ENCODE assay signal across 7 cellular contexts in genomic region chr2:71157124-71157802, GRCh38. TPM values are rescaled to one million over a fixed set of nuclear protein-coding genes. Genes with fewer than 3 reads are reported as not detected.
A peak's percentile ranks its signal among the peaks of the same experiment; 100 is the strongest.
DNase-seq lines count a peak whose midpoint lies in the region; TF ChIP-seq lines count a peak whose summit lies in the region.

No MANE protein-coding gene starts in this region.

- no peak overlapping the region for H3K4me2 ChIP-seq in mammary epithelial cell (ENCODE audit: insufficient read depth, low read depth, low read length)

- H4K20me1 ChIP-seq in mammary epithelial cell (ENCODE audit: insufficient read depth, low read length), result no peaks in the 10 kb centered on the region

- H3K27ac ChIP-seq in WERI-Rb-1, result no peak overlapping the region
- no peak overlapping the region for H3K27ac ChIP-seq in mammary epithelial cell (ENCODE audit: insufficient read depth, low read depth, low read length)

- no peaks in the 10 kb centered on the region for H3K9me3 ChIP-seq in WERI-Rb-1 (ENCODE audit: severe bottlenecking)
- no peaks in the 10 kb centered on the region for H3K9me3 ChIP-seq in mammary epithelial cell (replicated peaks; ENCODE audit: insufficient read depth, low read length)

- WGBS in mammary epithelial cell (ENCODE audit: low coverage, missing lambda C conversion rate), result 8% methylated on average over 7 of the region's 16 CpGs

- no peaks in the 10 kb centered on the region for H3K36me3 ChIP-seq in WERI-Rb-1
- H3K36me3 ChIP-seq in mammary epithelial cell (ENCODE audit: insufficient read depth, low read length), result no peaks in the 10 kb centered on the region
- H3K36me3 ChIP-seq in kidney epithelial cell (ENCODE audit: control insufficient read depth, insufficient read depth, low read length), result no peaks in the 10 kb centered on the region

- no peak overlapping the region for H3K4me3 ChIP-seq in WERI-Rb-1 (ENCODE audit: low read depth, low read length)
- no peak overlapping the region for H3K4me3 ChIP-seq in mammary epithelial cell (replicated peaks in 1 of 3; ENCODE audit: insufficient read depth in 1 of 3, low read depth in 2 of 3, low read length in 3 of 3)
- no peak overlapping the region for H3K4me3 ChIP-seq in kidney epithelial cell (ENCODE audit: low read depth, low read length)

- no peaks in the 10 kb centered on the region for H3K4me1 ChIP-seq in mammary epithelial cell (ENCODE audit: insufficient read depth, low read length)

- TF ChIP-seq CTCF in GM12874 (IDR thresholded peaks at IDR 0.05; ENCODE audit: insufficient read depth, low read depth, low read length) (peak; percentile 82), LNCAP (IDR thresholded peaks at IDR 0.05) (peak; percentile 65), WERI-Rb-1 (IDR thresholded peaks at IDR 0.05; ENCODE audit: low read depth, low read length) (peak; percentile 93), mammary epithelial cell (conservative IDR thresholded peaks at IDR 0.05 in 1 of 2, IDR thresholded peaks at IDR 0.05 in 1 of 2; ENCODE audit: extremely low read depth in 1 of 2, insufficient read depth in 1 of 2, low read depth in 1 of 2, low read length in 2 of 2) (peak; percentile 66 to 79), kidney epithelial cell (IDR thresholded peaks at IDR 0.05; ENCODE audit: insufficient read depth, low read length, poor library complexity, severe bottlenecking) (peak; percentile 65)

- H3K27me3 ChIP-seq in WERI-Rb-1 (ENCODE audit: insufficient read depth, low read depth, severe bottlenecking) (no peaks in the 10 kb centered on the region), mammary epithelial cell (ENCODE audit: insufficient read depth, low read length) (no peaks in the 10 kb centered on the region), kidney epithelial cell (ENCODE audit: control insufficient read depth, insufficient read depth, low read length) (peaks cover 19% of the 10 kb centered on the region)

- H2AFZ ChIP-seq in mammary epithelial cell (ENCODE audit: low read depth, low read length), result peak overlapping the region; percentile 31

- dilution Hi-C loops in mammary epithelial cell (cut with HindIII; ENCODE audit: low sequenced_read_pairs), result no loop called here

- peak; percentile 86 for DNase-seq in WERI-Rb-1
- no peak for DNase-seq in mammary epithelial cell
- DNase-seq in kidney epithelial cell (ENCODE audit: low read depth), result no peak
- DNase-seq in stimulated activated CD4-positive, alpha-beta T cell treated with anti-CD3 and anti-CD28 coated beads, Interleukin-1b, Interleukin-23, amount 100 ng/mL, for 4 hours (ENCODE audit: low read depth in 2 of 2), result peak; percentile 48 to 51
- no peak for DNase-seq in dedifferentiated amniotic fluid mesenchymal stem cell (ENCODE audit: extremely low spot score)

- H3K79me2 ChIP-seq in mammary epithelial cell (ENCODE audit: insufficient read depth, low read length), result no peaks in the 10 kb centered on the region

- intact Hi-C loops in mammary epithelial cell (cut with micrococcal nuclease), result loop anchor here (1.0 to 5.0 kb wide), 3 partner anchors 126 to 353 kb away; no protein-coding TSS in a partner anchor

- CTCF ChIA-PET in mammary epithelial cell (lab: Charles Lee; ENCODE audit: low non-redundant PET), result no interaction called here

- in situ Hi-C loops in mammary epithelial cell (cut with MboI; ENCODE audit: low sequenced_read_pairs in 2 of 2), result no loop called here

- no TSS peak for BruUV-seq in mammary epithelial cell (replicated peaks; lab: Mats Ljungman, UMichigan)

- no peak overlapping the region for H3K9ac ChIP-seq in mammary epithelial cell (ENCODE audit: insufficient read depth, low read length)

RNA-seq across cellular contexts. Expression of gene MPHOSPH10, which starts 26.8 kb away (rescaled TPM):
- total RNA-seq in mammary epithelial cell (10 to 100 TPM; 10.5 to 28.1 TPM), kidney epithelial cell (17.5 and 25.9 TPM in 2 replicates)
- polyA plus RNA-seq in mammary epithelial cell, result 9.2 TPM
- polyA minus RNA-seq in mammary epithelial cell, result 30.1 TPM

RNA-seq across cellular contexts. Expression of gene MCEE, which starts 27.2 kb away (rescaled TPM):
- total RNA-seq in mammary epithelial cell (1 to 10 TPM; 7.0 to 9.3 TPM), kidney epithelial cell (2.7 and 6.7 TPM in 2 replicates)
- 4.6 TPM for polyA plus RNA-seq in mammary epithelial cell
- polyA minus RNA-seq in mammary epithelial cell, result 28.9 TPM

Comparison
In these comparisons a context has a peak if more than half of its experiments do, and no peak if none do; other contexts are left out.
1. DNase-seq: peak in WERI-Rb-1 (single experiment) and stimulated activated CD4-positive, alpha-beta T cell treated with anti-CD3 and anti-CD28 coated beads, Interleukin-1b, Interleukin-23, amount 100 ng/mL, for 4 hours (2 of 2); none in mammary epithelial cell (single experiment), kidney epithelial cell (single experiment) and dedifferentiated amniotic fluid mesenchymal stem cell (single experiment).
2. Peak in every context shown above with its lines, with median percentiles within 50 percentile points of each other: CTCF ChIP-seq.